ENCODE assay signal across 7 cellular contexts in genomic region chr1:192476802-192477298, GRCh38.
DNase-seq lines count a peak whose midpoint lies in the region; ATAC-seq and TF ChIP-seq lines count a peak whose summit lies in the region.

No MANE protein-coding gene starts in this region.

- peak; percentile 91 for DNase-seq in NCI-H460 (ENCODE audit: extremely low read depth, low read depth)
- DNase-seq in left ventricle myocardium superior = peak; percentile 57
- no peak for DNase-seq in chondrocyte (ENCODE audit: low spot score)
- no peak for DNase-seq in DMS114 treated with DMSO at 0.1 percent for 48 hours (lab: John Stamatoyannopoulos, UW; ENCODE audit: unreplicated experiment)
- DNase-seq in GM19238 (ENCODE audit: insufficient read length, low spot score) = no peak

- TF ChIP-seq CTCF in chondrocyte (IDR thresholded peaks at IDR 0.05) = no peak

- intact Hi-C loops in left ventricle myocardium superior (cut with micrococcal nuclease) = loop anchor here (5.0 kb wide), 2 partner anchors 135 to 540 kb away; no protein-coding TSS in a partner anchor

- H3K36me3 Mint-ChIP-seq in chondrocyte (ENCODE audit: low read depth) = no peaks in the 10 kb centered on the region

- no peak overlapping the region for H3K4me3 Mint-ChIP-seq in chondrocyte (ENCODE audit: unreplicated experiment)

- H3K9me3 Mint-ChIP-seq in chondrocyte (ENCODE audit: low read depth) = peaks cover 5% of the 10 kb centered on the region

- peak; percentile 38 for ATAC-seq in GM18873 (IDR thresholded peaks at IDR 0.05; ENCODE audit: low FRiP score, unreplicated experiment)
- peak; percentile 86 for ATAC-seq in HG02610 (IDR thresholded peaks at IDR 0.05; ENCODE audit: unreplicated experiment)
- peak; percentile 88 for ATAC-seq in left ventricle myocardium superior

- H3K27ac Mint-ChIP-seq in chondrocyte (ENCODE audit: unreplicated experiment) = no peak overlapping the region

- H3K4me1 Mint-ChIP-seq in chondrocyte (ENCODE audit: low read depth) = peaks cover 4% of the 10 kb centered on the region

- no peaks in the 10 kb centered on the region for H3K27me3 Mint-ChIP-seq in chondrocyte (ENCODE audit: low read depth)

Comparison
In these comparisons a context has a peak if more than half of its experiments do, and no peak if none do; other contexts are left out.
1. ATAC-seq: peak in every context shown above with its lines; median percentile 88 in left ventricle myocardium superior; 86 in HG02610; 38 in GM18873.
2. DNase-seq: peak in NCI-H460 (single experiment) and left ventricle myocardium superior (single experiment); none in chondrocyte (single experiment), DMS114 treated with DMSO at 0.1 percent for 48 hours (single experiment) and GM19238 (single experiment).